In the genomic region with DNA sequence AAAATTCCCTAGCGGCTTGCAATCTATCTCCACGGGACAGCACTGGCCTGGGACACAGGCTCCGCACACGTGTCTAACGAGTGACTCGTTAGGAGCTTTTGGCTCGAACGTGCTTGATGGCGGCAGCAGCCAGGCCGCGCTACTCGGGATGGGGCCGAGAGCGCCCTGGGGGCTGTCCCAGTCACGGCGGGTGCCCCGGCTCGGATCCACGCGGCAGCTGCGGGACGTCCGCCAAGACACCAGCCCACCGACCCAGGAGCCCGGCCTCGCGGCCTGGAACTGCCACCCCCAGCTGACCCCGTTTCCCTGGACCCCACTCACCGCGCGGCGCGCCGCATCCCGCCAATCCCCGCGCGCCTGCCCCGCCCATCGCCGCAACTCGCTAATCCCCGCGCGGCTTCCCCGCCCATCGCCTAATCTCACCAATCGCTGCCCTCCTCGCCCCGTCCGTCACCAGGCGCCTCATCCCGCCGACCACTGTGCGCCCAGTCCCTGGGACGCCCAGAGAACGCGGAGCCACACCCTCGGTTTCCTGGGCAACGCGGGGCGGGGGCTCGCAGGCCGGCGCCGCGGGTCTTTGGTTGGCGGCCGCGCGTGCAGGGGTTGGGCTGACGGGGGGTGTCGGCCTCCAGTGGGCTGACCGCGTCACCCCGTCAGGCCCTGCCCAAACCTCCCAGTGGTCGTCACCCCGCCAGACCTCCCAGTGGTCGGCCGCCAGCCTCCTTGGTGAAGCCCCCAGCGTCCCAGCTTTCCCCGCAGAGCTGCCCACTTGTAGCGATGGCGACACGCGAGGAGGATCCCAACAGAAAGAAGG, we compare ENCODE assay signal across 8 cellular contexts.
DNase-seq lines count a peak whose midpoint lies in the region; ATAC-seq and TF ChIP-seq lines count a peak whose summit lies in the region.

A gene (minus strand): TSS at position 359 of the 814 bp plus-strand sequence. CDS start 1,495 bp downstream, outside the sequence.

- DNase-seq in 8988T (peak; percentile 97), NCI-H2107 treated with DMSO at 0.1 percent for 48 hours (lab: John Stamatoyannopoulos, UW; ENCODE audit: unreplicated experiment) (peak; percentile 94), UCSD-AML1 (lab: John Stamatoyannopoulos, UW; ENCODE audit: unreplicated experiment) (peak; percentile 90), brain microvascular endothelial cell (peak; percentile 95), iPS DF 6.9 (ENCODE audit: low read depth, low spot score) (peak; percentile 79), skeletal muscle cell (ENCODE audit: low read depth) (peak; percentile 91)

- H3K4me3 ChIP-seq in brain microvascular endothelial cell (ENCODE audit: low read depth, low read length) (peak within 1 kb of the TSS; percentile 78), iPS DF 6.9 (ENCODE audit: low read length) (peak within 1 kb of the TSS; percentile 88), skeletal muscle cell (ENCODE audit: low read depth, low read length) (peak within 1 kb of the TSS; percentile 72)

- ATAC-seq in GM18520 (IDR thresholded peaks at IDR 0.05; ENCODE audit: unreplicated experiment) (peak; percentile 99), HG03064 (IDR thresholded peaks at IDR 0.05; ENCODE audit: low read depth, unreplicated experiment) (peak; percentile 98)

- TF ChIP-seq CTCF in brain microvascular endothelial cell (IDR thresholded peaks at IDR 0.05; ENCODE audit: low read depth, low read length, missing control alignments), result no peak

- in situ Hi-C loops in brain microvascular endothelial cell (cut with HindIII; ENCODE audit: low pct_ligation_motif_present, low sequenced_read_pairs), result no loop called here

- no CpG with 5 or more reads among the region's 86 CpGs for WGBS in iPS DF 6.9 (ENCODE audit: insufficient coverage, insufficient read length)

- H3K4me1 ChIP-seq in iPS DF 6.9 (ENCODE audit: control insufficient read depth, insufficient read depth, low read length), result no peaks in the 10 kb centered on the region; the same call in 1 of the 2 replicates

- H3K27ac ChIP-seq in brain microvascular endothelial cell (peak within 1 kb of the TSS; percentile 85), iPS DF 6.9 (ENCODE audit: low read length) (no peak within 1 kb of the TSS)

- H3K9me3 ChIP-seq in iPS DF 6.9 (ENCODE audit: control insufficient read depth, insufficient read depth, low read length), result no peaks in the 10 kb centered on the region

- peaks cover 14% of the 10 kb centered on the region for H3K36me3 ChIP-seq in brain microvascular endothelial cell (replicated peaks)
- H3K36me3 ChIP-seq in iPS DF 6.9 (ENCODE audit: control insufficient read depth, insufficient read depth, low read length), result peaks cover 2% of the 10 kb centered on the region; the same call in 1 of the 2 replicates

- H3K27me3 ChIP-seq in brain microvascular endothelial cell (replicated peaks) (no peaks in the 10 kb centered on the region), iPS DF 6.9 (ENCODE audit: control insufficient read depth, insufficient read depth, low read length) (no peaks in the 10 kb centered on the region; the same call in none of the 2 replicates)
